8 cellular contexts compared by ENCODE assay signal in the genomic region with DNA sequence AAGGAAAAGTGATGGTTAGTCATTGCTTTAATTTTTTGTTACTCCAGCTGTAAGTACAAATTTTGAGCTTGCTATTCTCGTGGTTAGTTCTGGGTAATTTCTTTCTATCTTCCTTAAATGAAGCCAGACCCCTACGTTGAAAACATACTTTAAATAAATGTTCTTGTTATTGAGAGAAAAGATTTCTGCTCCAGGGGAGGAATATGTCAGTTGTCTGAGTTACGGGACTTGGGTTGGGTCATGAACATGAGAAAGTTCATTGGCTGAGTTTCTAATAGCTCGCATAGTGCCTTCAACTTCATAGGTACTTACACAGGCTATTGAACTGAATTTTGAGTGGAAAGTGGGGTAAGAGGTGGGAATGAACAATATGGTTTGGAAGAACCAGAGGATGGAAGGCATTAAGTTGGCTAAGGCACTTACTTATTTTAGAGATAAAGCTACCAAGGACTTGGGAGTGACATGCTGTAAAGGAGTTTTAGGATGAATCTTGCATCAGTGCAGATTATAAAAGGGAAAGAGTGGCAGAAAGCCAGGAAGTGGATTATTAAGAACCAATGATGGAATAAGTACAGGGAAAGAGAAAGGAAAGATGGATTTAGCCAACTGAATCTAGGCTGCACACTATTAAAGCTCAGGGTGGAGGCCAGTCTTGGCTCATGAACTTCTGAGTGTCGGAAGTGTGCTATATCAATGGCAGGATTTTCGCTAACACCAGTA. TPM values are rescaled to one million over a fixed set of nuclear protein-coding genes. Genes with fewer than 3 reads are reported as not detected.
DNase-seq lines count a peak whose midpoint lies in the region; ATAC-seq, FAIRE-seq and TF ChIP-seq lines count a peak whose summit lies in the region.

No MANE protein-coding gene starts in this region.

- H3K36me3 ChIP-seq in SK-N-MC (ENCODE audit: insufficient read depth, low read length) (peaks cover 57% of the 10 kb centered on the region), Peyer's patch (peaks cover 0 to 49% (median 0%) of the 10 kb centered on the region in 3 donors), small intestine (ENCODE audit: control insufficient read depth in 2 of 2, insufficient read depth in 2 of 2, low read length in 2 of 2) (peaks cover 7 to 14% of the 10 kb centered on the region in 2 donors)

- no peak for DNase-seq in GM12892 (ENCODE audit: insufficient read length)
- DNase-seq in SK-N-MC (ENCODE audit: low read depth, low spot score) = no peak
- peak; percentile 8 for DNase-seq in fibroblast of gingiva (ENCODE audit: low read depth)
- DNase-seq in retinal pigment epithelial cell (ENCODE audit: low read depth) = no peak
- no peak for DNase-seq in Peyer's patch
- no peak for DNase-seq in activated CD4-positive, alpha-beta T cell treated with anti-CD3 and anti-CD28 coated beads, Interleukin-2, amount 50 U/mL, for 4 hours
- DNase-seq in small intestine = no peak

- WGBS in small intestine, 3 donors = 57 to 58% (median 57%) methylated on average over 6 of the region's 6 CpGs

- H3K27me3 ChIP-seq in Peyer's patch (no peaks in the 10 kb centered on the region), small intestine (ENCODE audit: control insufficient read depth in 2 of 2, insufficient read depth in 2 of 2, low read length in 2 of 2) (no peaks in the 10 kb centered on the region)

- peak overlapping the region; percentile 97 for H3K9ac ChIP-seq in SK-N-MC (ENCODE audit: insufficient read length)

- no peak for TF ChIP-seq CTCF in retinal pigment epithelial cell (conservative IDR thresholded peaks at IDR 0.05; ENCODE audit: low read depth, low read length)
- no peak for TF ChIP-seq CTCF in Peyer's patch (IDR thresholded peaks at IDR 0.05)

- H3K4me3 ChIP-seq in SK-N-MC (peak overlapping the region; percentile 89), retinal pigment epithelial cell (ENCODE audit: low read length) (peak overlapping the region; percentile 89), Peyer's patch (peak overlapping the region in 2 of 4 donors; percentile 80 to 90), small intestine (ENCODE audit: low read depth in 1 of 2, low read length in 2 of 2) (peak overlapping the region in 1 of 2 donors; percentile 82)

- TF ChIP-seq POLR2A in GM12892 (IDR thresholded peaks at IDR 0.05; ENCODE audit: low read depth, low read length) = peak; percentile 30; the same call in 1 of the 2 replicates
- TF ChIP-seq POLR2A in GM18505 (IDR thresholded peaks at IDR 0.05; ENCODE audit: borderline replicate concordance, extremely low read depth, insufficient read depth, insufficient read length) = no peak
- TF ChIP-seq POLR2A in Peyer's patch (IDR thresholded peaks at IDR 0.05) = no peak

- H3K27ac ChIP-seq in SK-N-MC (peak overlapping the region; percentile 64), Peyer's patch (peak overlapping the region in 1 of 4 donors; percentile 6), small intestine (ENCODE audit: low read depth in 1 of 2, low read length in 1 of 2) (no peak overlapping the region)

- FAIRE-seq in GM12892 (lab: Jason Lieb, UNC) (no peak), small intestine (lab: Jason Lieb, UNC) (no peak)

- no peaks in the 10 kb centered on the region for H3K9me3 ChIP-seq in SK-N-MC (ENCODE audit: low read depth, low read length)
- no peaks in the 10 kb centered on the region for H3K9me3 ChIP-seq in Peyer's patch
- H3K9me3 ChIP-seq in small intestine (ENCODE audit: control insufficient read depth, low read depth) = no peaks in the 10 kb centered on the region

- ATAC-seq in GM18505 (IDR thresholded peaks at IDR 0.05; ENCODE audit: unreplicated experiment) = no peak

- H3K4me1 ChIP-seq in Peyer's patch (peaks cover 0 to 26% (median 0%) of the 10 kb centered on the region in 4 donors), small intestine (ENCODE audit: control insufficient read depth in 2 of 2, insufficient read depth in 1 of 2, low read depth in 1 of 2, low read length in 1 of 2) (peaks cover 0 to 4% of the 10 kb centered on the region in 2 donors)

RNA-seq across cellular contexts. Expression of a gene that starts 1.4 kb away (rescaled TPM):
- polyA plus RNA-seq in GM12892 (2012; ENCODE audit: missing spikeins) = 4,651 TPM
- 1,000 to 10,000 TPM in 1 of 4 donors, 100 to 1,000 TPM in 3; 298 to 1,413 (median 477) TPM for total RNA-seq in Peyer's patch
- 1,000 to 10,000 TPM in 2 of 3 donors, 100 to 1,000 TPM in 1; 893 to 2,034 (median 1,412) TPM for polyA plus RNA-seq in small intestine

RNA-seq across cellular contexts. Expression of a gene that starts 24.8 kb away (rescaled TPM):
- 19.1 TPM for polyA plus RNA-seq in GM12892 (2012; ENCODE audit: missing spikeins)
- total RNA-seq in Peyer's patch = 10 to 100 TPM; 15.8 to 35.5 (median 28.4) TPM
- 10 to 100 TPM; 17.3 to 33.3 (median 28.2) TPM for polyA plus RNA-seq in small intestine

RNA-seq across cellular contexts. Expression of a gene that starts 59.5 kb away (rescaled TPM):
- polyA plus RNA-seq in GM12892 (2012; ENCODE audit: missing spikeins) = 0.40 TPM
- not detected for total RNA-seq in Peyer's patch
- under 1 TPM in 2 of 3 donors, not detected in 1; under 0.01 to 0.09 TPM for polyA plus RNA-seq in small intestine
